ENCODE assay signal across 1 cellular context in genomic region chr17:57697891-57698708, GRCh38.
A peak's percentile ranks its signal among the peaks of the same experiment; 100 is the strongest.
TF ChIP-seq lines count a peak whose summit lies in the region.

No MANE protein-coding gene starts in this region.

TF ChIP-seq in HepG2, 621 proteins besides CTCF, POLR2A, EP300 and RAD21 (continued from another document and continues in another):
- TF ChIP-seq ZHX2 (IDR thresholded peaks at IDR 0.05; ENCODE audit: low read depth) = no peak; the same call in 1 of the 2 replicates
- TF ChIP-seq ZHX2 (CRISPR knock-in tag; IDR thresholded peaks at IDR 0.05; ENCODE audit: borderline replicate concordance) = no peak
- no peak for TF ChIP-seq ZNF274 (CRISPR knock-in tag; IDR thresholded peaks at IDR 0.05)
- no peak for TF ChIP-seq EEA1 (CRISPR knock-in tag; IDR thresholded peaks at IDR 0.05; ENCODE audit: borderline replicate concordance)
- TF ChIP-seq ASH2L (IDR thresholded peaks at IDR 0.05; ENCODE audit: insufficient read length, low read depth, low read length) = peak; percentile 53
- TF ChIP-seq SRY (CRISPR knock-in tag; IDR thresholded peaks at IDR 0.05) = no peak; the same call in 1 of the 2 replicates
- no peak for TF ChIP-seq RAD51 (IDR thresholded peaks at IDR 0.05; ENCODE audit: borderline replicate concordance)
- TF ChIP-seq FOXP4 (CRISPR knock-in tag; IDR thresholded peaks at IDR 0.05) = 0 out of 2 replicates have a peak, but pooled peaks have one; percentile 13
- TF ChIP-seq ZNF510 (CRISPR knock-in tag; IDR thresholded peaks at IDR 0.05; ENCODE audit: low read depth) = no peak
- 0 out of 2 replicates have a peak, but pooled peaks have one; percentile 69 for TF ChIP-seq FOXO4 (CRISPR knock-in tag; conservative IDR thresholded peaks at IDR 0.05)
- no peak for TF ChIP-seq JUNB (CRISPR knock-in tag; IDR thresholded peaks at IDR 0.05; ENCODE audit: borderline replicate concordance)
- no peak for TF ChIP-seq ZIK1 (CRISPR knock-in tag; IDR thresholded peaks at IDR 0.05; ENCODE audit: borderline replicate concordance, low read depth)
- TF ChIP-seq ZNF629 (CRISPR knock-in tag; conservative IDR thresholded peaks at IDR 0.05) = peak; percentile 17; the same call in 1 of the 2 replicates
- TF ChIP-seq ZNF674 (CRISPR knock-in tag; IDR thresholded peaks at IDR 0.05; ENCODE audit: low read depth) = no peak
- TF ChIP-seq NONO (IDR thresholded peaks at IDR 0.05) = no peak
- peak; percentile 47; the same call in 1 of the 2 replicates for TF ChIP-seq NONO (CRISPR knock-in tag; conservative IDR thresholded peaks at IDR 0.05)
- TF ChIP-seq ZNF652 (CRISPR knock-in tag; IDR thresholded peaks at IDR 0.05; ENCODE audit: borderline replicate concordance, low read depth) = no peak; the same call in 1 of the 2 replicates
- peak; percentile 60; the same call in 1 of the 2 replicates for TF ChIP-seq ZFP91 (CRISPR knock-in tag; IDR thresholded peaks at IDR 0.05; ENCODE audit: borderline replicate concordance)
- TF ChIP-seq IRF2 (CRISPR knock-in tag; IDR thresholded peaks at IDR 0.05) = peak; percentile 71; the same call in 1 of the 2 replicates
- TF ChIP-seq PHF20 (CRISPR knock-in tag; IDR thresholded peaks at IDR 0.05) = peak; percentile 69
- peak; percentile 84 for TF ChIP-seq TCF7 (IDR thresholded peaks at IDR 0.05; ENCODE audit: low read depth)
- no peak for TF ChIP-seq IKZF4 (CRISPR knock-in tag; IDR thresholded peaks at IDR 0.05; ENCODE audit: borderline replicate concordance, low read depth, not compliant biosample characterization)
- peak; percentile 49; the same call in 1 of the 2 replicates for TF ChIP-seq ZNF710 (CRISPR knock-in tag; IDR thresholded peaks at IDR 0.05; ENCODE audit: borderline replicate concordance)
- TF ChIP-seq ZNF782 (CRISPR knock-in tag; IDR thresholded peaks at IDR 0.05; ENCODE audit: borderline replicate concordance) = 0 out of 2 replicates have a peak, but pooled peaks have one; percentile 53
- no peak for TF ChIP-seq ZNF17 (CRISPR knock-in tag; IDR thresholded peaks at IDR 0.05)
- TF ChIP-seq ELF3 (CRISPR knock-in tag; IDR thresholded peaks at IDR 0.05) = peak; percentile 79; the same call in 1 of the 2 replicates
- TF ChIP-seq ZNF3 (CRISPR knock-in tag; IDR thresholded peaks at IDR 0.05) = peak; percentile 81
- no peak for TF ChIP-seq JARID2 (CRISPR knock-in tag; IDR thresholded peaks at IDR 0.05; ENCODE audit: insufficient replicate concordance)
- TF ChIP-seq WIZ (CRISPR knock-in tag; IDR thresholded peaks at IDR 0.05) = peak; percentile 61; the same call in 1 of the 2 replicates
- no peak for TF ChIP-seq ONECUT2 (CRISPR knock-in tag; IDR thresholded peaks at IDR 0.05)
- TF ChIP-seq ZNF337 (CRISPR knock-in tag; IDR thresholded peaks at IDR 0.05; ENCODE audit: borderline replicate concordance, low read depth) = 0 out of 2 replicates have a peak, but pooled peaks have one; percentile 19
- TF ChIP-seq GATAD1 (CRISPR knock-in tag; IDR thresholded peaks at IDR 0.05) = peak; percentile 58
- peak; percentile 59 for TF ChIP-seq POLR2AphosphoS5 (IDR thresholded peaks at IDR 0.05; ENCODE audit: low read depth, low read length)
- no peak for TF ChIP-seq MXD3 (CRISPR knock-in tag; IDR thresholded peaks at IDR 0.05)
- peak; percentile 66; the same call in 1 of the 2 replicates for TF ChIP-seq IKZF5 (CRISPR knock-in tag; IDR thresholded peaks at IDR 0.05)
- peak; percentile 84; the same call in 1 of the 2 replicates for TF ChIP-seq ZMYM2 (CRISPR knock-in tag; IDR thresholded peaks at IDR 0.05)
- no peak for TF ChIP-seq ZKSCAN5 (CRISPR knock-in tag; IDR thresholded peaks at IDR 0.05)
- no peak for TF ChIP-seq ZNF101 (CRISPR knock-in tag; IDR thresholded peaks at IDR 0.05; ENCODE audit: borderline replicate concordance, low read depth)
- TF ChIP-seq GATA4 (IDR thresholded peaks at IDR 0.05; ENCODE audit: borderline replicate concordance, low read depth) = 0 out of 2 replicates have a peak, but pooled peaks have one; percentile 7
- no peak for TF ChIP-seq ETS1 (CRISPR knock-in tag; IDR thresholded peaks at IDR 0.05)
- no peak for TF ChIP-seq KMT2A (CRISPR knock-in tag; IDR thresholded peaks at IDR 0.05)
- no peak for TF ChIP-seq CREBL2 (CRISPR knock-in tag; IDR thresholded peaks at IDR 0.05; ENCODE audit: borderline replicate concordance)
- peak; percentile 62 for TF ChIP-seq SAP130 (CRISPR knock-in tag; IDR thresholded peaks at IDR 0.05; ENCODE audit: low read depth)
- TF ChIP-seq KLF15 (CRISPR knock-in tag; IDR thresholded peaks at IDR 0.05; ENCODE audit: borderline replicate concordance) = no peak
- no peak for TF ChIP-seq PAF1 (CRISPR knock-in tag; IDR thresholded peaks at IDR 0.05)
- TF ChIP-seq POLR2G (IDR thresholded peaks at IDR 0.05; ENCODE audit: low read depth, low read length) = peak; percentile 61; the same call in 1 of the 2 replicates
- peak; percentile 40; the same call in 1 of the 2 replicates for TF ChIP-seq POGZ (CRISPR knock-in tag; IDR thresholded peaks at IDR 0.05)
- no peak for TF ChIP-seq ZNF513 (CRISPR knock-in tag; conservative IDR thresholded peaks at IDR 0.05)
- no peak for TF ChIP-seq NR1H2 (CRISPR knock-in tag; IDR thresholded peaks at IDR 0.05; ENCODE audit: borderline replicate concordance, low read depth)
